22 cellular contexts compared by ENCODE assay signal in the genomic region with DNA sequence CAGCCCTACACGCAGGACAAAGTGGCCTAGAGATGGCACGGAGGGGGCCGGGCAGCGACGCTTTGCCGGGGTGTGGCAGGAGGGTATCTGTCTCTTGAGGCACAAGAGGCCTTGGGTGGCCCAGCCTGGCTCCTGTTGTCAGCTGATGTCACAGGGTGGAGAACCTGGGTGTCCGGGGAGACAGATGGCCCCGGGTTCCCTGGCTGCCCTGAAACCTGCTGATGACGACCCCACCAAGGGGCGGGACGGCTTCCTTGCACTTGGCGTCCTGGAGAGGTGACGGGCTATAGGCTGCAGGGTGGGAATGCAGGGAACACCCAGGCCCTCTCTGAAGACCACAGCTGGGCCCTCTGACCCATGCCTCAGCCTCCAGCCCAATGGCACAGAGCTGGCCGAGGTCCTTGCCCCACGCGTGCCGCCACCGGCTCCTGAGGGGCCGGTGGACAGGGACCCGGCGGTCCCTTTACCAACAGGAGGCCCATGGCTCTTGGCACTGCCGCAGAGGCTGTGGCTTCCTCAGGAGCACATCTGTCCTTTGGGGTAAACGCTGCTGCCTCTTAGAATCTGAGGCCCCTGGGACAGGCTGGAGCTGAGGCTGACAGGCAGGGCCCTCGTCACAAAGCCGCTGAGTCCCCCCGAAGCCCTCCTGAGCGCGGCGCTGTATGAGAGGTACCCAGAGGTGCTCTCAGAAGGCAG. TPM values are rescaled to one million over a fixed set of nuclear protein-coding genes. Genes with fewer than 3 reads are reported as not detected.
DNase-seq lines count a peak whose midpoint lies in the region; ATAC-seq and TF ChIP-seq lines count a peak whose summit lies in the region.
"Had no signal": no experiment of that assay in that cellular context is flagged by ENCODE, and none has a peak within 500 bp of the region (broad histone marks: within the 10 kb centered on the region; RNA-seq: fewer than 3 reads in every experiment).

No MANE protein-coding gene starts in this region.

- H3K36me3 Mint-ChIP-seq in activated CD8-positive, alpha-beta memory T cell treated with anti-CD3 and anti-CD28 coated beads, Interleukin-2, amount 10 ng/mL, durations not matched to agents 7 days and 5 days, result no peaks in the 10 kb centered on the region
- no peaks in the 10 kb centered on the region for H3K36me3 Mint-ChIP-seq in activated T-cell treated with anti-CD3 and anti-CD28 coated beads, Interleukin-2, amount 50 U/mL, for 4 hours (ENCODE audit: insufficient read depth)

- H3K27ac ChIP-seq in neuronal stem cell (replicated peaks; ENCODE audit: low read length) (no peak overlapping the region), vagina (peak overlapping the region; percentile 88), esophagus squamous epithelium (peak overlapping the region in 2 of 4 donors; percentile 21 to 85)
- H3K27ac ChIP-seq: cardiac muscle cell had no signal

- H2AK5ac ChIP-seq in neuronal stem cell (ENCODE audit: low read depth, low read length), result peak overlapping the region; percentile 99

- intact Hi-C loops in left ventricle myocardium superior (cut with micrococcal nuclease), result no loop called here
- intact Hi-C loops in vagina (cut with DNase I), result loop anchor here (5.0 kb wide), 1 partner anchor 43 kb away; no protein-coding TSS in a partner anchor
- intact Hi-C loops in esophagus squamous epithelium (cut with DNase I), result loop anchor here (5.0 kb wide), 1 partner anchor 43 kb away; no protein-coding TSS in a partner anchor

- peak overlapping the region; percentile 99 for H4K91ac ChIP-seq in neuronal stem cell (ENCODE audit: low read depth, low read length, poor library complexity)

- H2BK15ac ChIP-seq in neuronal stem cell (ENCODE audit: low read length), result peak overlapping the region; percentile 70

- peaks cover 12% of the 10 kb centered on the region for H3K79me1 ChIP-seq in neuronal stem cell (ENCODE audit: low read depth, low read length)

- no peak overlapping the region for H4K8ac ChIP-seq in neuronal stem cell (ENCODE audit: low read depth, low read length)

- H3K4me1 ChIP-seq in neuronal stem cell (ENCODE audit: control insufficient read depth in 2 of 2, insufficient read depth in 1 of 2, low read depth in 1 of 2, low read length in 2 of 2), result peaks cover 43 to 62% of the 10 kb centered on the region in 2 donors
- H3K4me1 ChIP-seq in vagina, result peaks cover 67% of the 10 kb centered on the region
- peaks cover 62 to 85% (median 64%) of the 10 kb centered on the region in 3 donors for H3K4me1 ChIP-seq in esophagus squamous epithelium

- no peak overlapping the region for H3K4me2 ChIP-seq in neuronal stem cell (ENCODE audit: insufficient read depth, low read length, poor library complexity, severe bottlenecking)

- H3K4me1 Mint-ChIP-seq in activated CD8-positive, alpha-beta memory T cell treated with anti-CD3 and anti-CD28 coated beads, Interleukin-2, amount 10 ng/mL, durations not matched to agents 7 days and 5 days, result no peaks in the 10 kb centered on the region
- H3K4me1 Mint-ChIP-seq in activated T-cell treated with anti-CD3 and anti-CD28 coated beads, Interleukin-2, amount 50 U/mL, for 4 hours (ENCODE audit: low read depth), result no peaks in the 10 kb centered on the region
- H3K4me1 Mint-ChIP-seq: activated naive CD8-positive, alpha-beta T cell treated with anti-CD3 and anti-CD28 coated beads, Interleukin-2, amount 50 U/mL, for 24 hours had no signal

- peak overlapping the region; percentile 44 for H3K9ac ChIP-seq in neuronal stem cell (ENCODE audit: low read depth, low read length, poor library complexity)

- no peak overlapping the region for H3K4me3 Mint-ChIP-seq in activated CD8-positive, alpha-beta memory T cell treated with anti-CD3 and anti-CD28 coated beads, Interleukin-2, amount 10 ng/mL, durations not matched to agents 7 days and 5 days
- H3K4me3 Mint-ChIP-seq in activated T-cell treated with anti-CD3 and anti-CD28 coated beads, Interleukin-2, amount 50 U/mL, for 4 hours, result no peak overlapping the region
- H3K4me3 Mint-ChIP-seq: activated naive CD8-positive, alpha-beta T cell treated with anti-CD3 and anti-CD28 coated beads, Interleukin-2, amount 50 U/mL, for 24 hours had no signal

- TF ChIP-seq POLR2A in vagina (IDR thresholded peaks at IDR 0.05), result no peak
- TF ChIP-seq POLR2A in esophagus squamous epithelium (IDR thresholded peaks at IDR 0.05), result no peak

- peak overlapping the region; percentile 100 for H2BK12ac ChIP-seq in neuronal stem cell (ENCODE audit: low read length)

- peak overlapping the region; percentile 93 for H3K18ac ChIP-seq in neuronal stem cell (ENCODE audit: low read length)

- no peak for ATAC-seq in activated CD8-positive, alpha-beta memory T cell treated with anti-CD3 and anti-CD28 coated beads, Interleukin-2, amount 10 ng/mL, durations not matched to agents 7 days and 5 days
- no peak for ATAC-seq in left ventricle myocardium superior
- ATAC-seq in activated T-cell treated with anti-CD3 and anti-CD28 coated beads, Interleukin-2, amount 50 U/mL, for 4 hours, result no peak
- ATAC-seq: activated naive CD8-positive, alpha-beta T cell treated with anti-CD3 and anti-CD28 coated beads, Interleukin-2, amount 50 U/mL, for 24 hours; stimulated activated naive CD8-positive, alpha-beta T cell treated with anti-CD3 and anti-CD28 coated beads, Interleukin-15, Interleukin-2, amounts not matched to agents 100 U/mL and 50 U/mL, for 24 hours had no signal

- H3K36me3 ChIP-seq in neuronal stem cell (replicated peaks in 1 of 2; ENCODE audit: control insufficient read depth in 2 of 2, insufficient read depth in 2 of 2, low read length in 2 of 2) (no peaks in the 10 kb centered on the region), vagina (no peaks in the 10 kb centered on the region), esophagus squamous epithelium (no peaks in the 10 kb centered on the region)
- H3K36me3 ChIP-seq: cardiac muscle cell had no signal

- peak overlapping the region; percentile 93 for H3K4ac ChIP-seq in neuronal stem cell (ENCODE audit: low read length)

- peak; percentile 13 for DNase-seq in activated CD8-positive, alpha-beta memory T cell treated with anti-CD3 and anti-CD28 coated beads, Interleukin-2, amount 50 U/mL, for 4 hours
- no peak for DNase-seq in activated CD8-positive, alpha-beta memory T cell treated with anti-CD3 and anti-CD28 coated beads, Interleukin-2, amount 10 ng/mL, durations not matched to agents 7 days and 5 days
- peak; percentile 34 for DNase-seq in left ventricle myocardium superior
- DNase-seq in neuronal stem cell (ENCODE audit: low spot score), result no peak
- no peak for DNase-seq in vagina (ENCODE audit: extremely low spot score in 2 of 2)
- no peak for DNase-seq in activated T-cell treated with anti-CD3 and anti-CD28 coated beads, Interleukin-2, amount 50 U/mL, for 1 hour
- no peak for DNase-seq in esophagus squamous epithelium (lab: John Stamatoyannopoulos, UW)
- no peak for DNase-seq in activated T-cell treated with anti-CD3 and anti-CD28 coated beads, Interleukin-2, amount 50 U/mL, for 4 hours
- DNase-seq: activated CD4-positive, CD25-positive, alpha-beta regulatory T cell treated with anti-CD3 and anti-CD28 coated beads, Interleukin-2, amount 50 U/mL, for 72 hours; activated effector memory CD4-positive, alpha-beta T cell treated with Interleukin-2 at 50 U/mL for 16 hours; activated naive CD8-positive, alpha-beta T cell treated with anti-CD3 and anti-CD28 coated beads, Interleukin-2, amount 50 U/mL, for 24 hours; effector CD4-positive, alpha-beta T cell; HCEC 1CT; islet precursor cell; Kasumi-1; NCI-H1092 treated with DMSO at 0.1 percent for 48 hours; NCI-H2081 treated with DMSO at 0.1 percent for 48 hours; NCI-H524; occipital lobe; stimulated activated CD4-positive, alpha-beta T cell treated with anti-CD3 and anti-CD28 coated beads, Interleukin-2, amount 100 ng/mL, for 24 hours; stimulated activated naive CD8-positive, alpha-beta T cell treated with anti-CD3 and anti-CD28 coated beads, Interleukin-15, Interleukin-2, amounts not matched to agents 100 U/mL and 50 U/mL, for 24 hours had no signal

- no peaks in the 10 kb centered on the region for H3K27me3 Mint-ChIP-seq in activated CD8-positive, alpha-beta memory T cell treated with anti-CD3 and anti-CD28 coated beads, Interleukin-2, amount 10 ng/mL, durations not matched to agents 7 days and 5 days
- no peaks in the 10 kb centered on the region for H3K27me3 Mint-ChIP-seq in activated T-cell treated with anti-CD3 and anti-CD28 coated beads, Interleukin-2, amount 50 U/mL, for 4 hours (ENCODE audit: low read depth)
- H3K27me3 Mint-ChIP-seq: activated naive CD8-positive, alpha-beta T cell treated with anti-CD3 and anti-CD28 coated beads, Interleukin-2, amount 50 U/mL, for 24 hours had no signal

- H3K23ac ChIP-seq in neuronal stem cell (ENCODE audit: low read depth, low read length, poor library complexity), result peak overlapping the region; percentile 44

- peak overlapping the region; percentile 98 for H2BK5ac ChIP-seq in neuronal stem cell (ENCODE audit: low read length)

- no peaks in the 10 kb centered on the region for H3K9me3 Mint-ChIP-seq in activated CD8-positive, alpha-beta memory T cell treated with anti-CD3 and anti-CD28 coated beads, Interleukin-2, amount 10 ng/mL, durations not matched to agents 7 days and 5 days (ENCODE audit: low read depth)
- no peaks in the 10 kb centered on the region for H3K9me3 Mint-ChIP-seq in activated T-cell treated with anti-CD3 and anti-CD28 coated beads, Interleukin-2, amount 50 U/mL, for 4 hours
- H3K9me3 Mint-ChIP-seq: activated naive CD8-positive, alpha-beta T cell treated with anti-CD3 and anti-CD28 coated beads, Interleukin-2, amount 50 U/mL, for 24 hours had no signal

- no CpG with 5 or more reads among the region's 29 CpGs for WGBS in neuronal stem cell (ENCODE audit: extremely low coverage in 2 of 2, insufficient read length in 2 of 2, insufficient replicate concordance in 1 of 2), 2 donors
- whole genome bisulfite sequencing in esophagus squamous epithelium, 2 donors, result 77% methylated on average over 5 of the region's 29 CpGs; no CpG with 5 or more reads in 1 of the 2 donors

- H3K9me3 ChIP-seq in neuronal stem cell (replicated peaks in 1 of 2; ENCODE audit: control insufficient read depth in 2 of 2, insufficient read depth in 1 of 2, low read depth in 1 of 2, low read length in 2 of 2), result no peaks in the 10 kb centered on the region
- no peaks in the 10 kb centered on the region for H3K9me3 ChIP-seq in vagina
- H3K9me3 ChIP-seq in esophagus squamous epithelium, result no peaks in the 10 kb centered on the region

- TF ChIP-seq CTCF in vagina (IDR thresholded peaks at IDR 0.05), result no peak
- no peak for TF ChIP-seq CTCF in esophagus squamous epithelium (IDR thresholded peaks at IDR 0.05)

- H3K4me3 ChIP-seq in neuronal stem cell (ENCODE audit: low read length in 2 of 2), result no peak overlapping the region
- H3K4me3 ChIP-seq in vagina, result no peak overlapping the region
- H3K4me3 ChIP-seq in esophagus squamous epithelium, result no peak overlapping the region
- H3K4me3 ChIP-seq: cardiac muscle cell had no signal

- peak overlapping the region; percentile 97 for H3K14ac ChIP-seq in neuronal stem cell (ENCODE audit: low read length)

- no peak overlapping the region for H2AFZ ChIP-seq in neuronal stem cell (ENCODE audit: low read length)

- H3K27ac Mint-ChIP-seq in activated CD8-positive, alpha-beta memory T cell treated with anti-CD3 and anti-CD28 coated beads, Interleukin-2, amount 10 ng/mL, durations not matched to agents 7 days and 5 days, result no peak overlapping the region
- H3K27ac Mint-ChIP-seq: activated naive CD8-positive, alpha-beta T cell treated with anti-CD3 and anti-CD28 coated beads, Interleukin-2, amount 50 U/mL, for 24 hours had no signal

- H3K27me3 ChIP-seq in neuronal stem cell (ENCODE audit: control insufficient read depth in 3 of 3, insufficient read depth in 3 of 3, low read depth in 1 of 3, low read length in 3 of 3), result no peaks in the 10 kb centered on the region
- no peaks in the 10 kb centered on the region for H3K27me3 ChIP-seq in vagina
- H3K27me3 ChIP-seq in esophagus squamous epithelium, result no peaks in the 10 kb centered on the region
- H3K27me3 ChIP-seq: cardiac muscle cell had no signal

- peak overlapping the region; percentile 97 for H2BK120ac ChIP-seq in neuronal stem cell (ENCODE audit: low read depth, low read length)

- CTCF ChIA-PET in activated CD8-positive, alpha-beta memory T cell treated with anti-CD3 and anti-CD28 coated beads, Interleukin-2, amount 10 ng/mL, durations not matched to agents 7 days and 5 days (lab: Charles Lee), result interaction anchor here (1.1 to 7.9 kb wide), 2 partner anchors 16 to 27 kb away, joined by 3 to 79 read pairs; no protein-coding TSS in a partner anchor

RNA-seq across cellular contexts. Expression of gene TRMT61A, which starts 16.4 kb away (rescaled TPM):
- total RNA-seq in activated CD8-positive, alpha-beta memory T cell treated with anti-CD3 and anti-CD28 coated beads, Interleukin-2, amount 10 ng/mL, durations not matched to agents 7 days and 5 days, result 1 to 10 TPM; 7.3 to 9.6 TPM
- total RNA-seq in left ventricle myocardium superior (5.5 TPM), vagina (17.7 TPM), esophagus squamous epithelium (10 to 100 TPM in 2 of 4 donors, 1 to 10 TPM in 2; 7.7 to 20.6 (median 9.9) TPM)
- 2.1 TPM for polyA plus RNA-seq in neuronal stem cell (2013, experiment 1 of 2)
- polyA plus RNA-seq in neuronal stem cell (2013, experiment 2 of 2), result 2.2 TPM
- 10 to 100 TPM; 53.0 to 62.2 (median 61.5) TPM for total RNA-seq in activated T-cell treated with anti-CD3 and anti-CD28 coated beads, Interleukin-2, amount 50 U/mL, for 4 hours

RNA-seq across cellular contexts. Expression of gene BAG5, which starts 17.1 kb away (rescaled TPM):
- total RNA-seq in activated CD8-positive, alpha-beta memory T cell treated with anti-CD3 and anti-CD28 coated beads, Interleukin-2, amount 10 ng/mL, durations not matched to agents 7 days and 5 days, result 10 to 100 TPM; 29.9 to 32.3 TPM
- total RNA-seq in left ventricle myocardium superior (16.4 TPM), vagina (21.6 TPM), esophagus squamous epithelium (10 to 100 TPM; 24.8 to 32.4 (median 28.5) TPM)
- polyA plus RNA-seq in neuronal stem cell (2013, experiment 1 of 2), result 11.7 TPM
- 11.8 TPM for polyA plus RNA-seq in neuronal stem cell (2013, experiment 2 of 2)
- total RNA-seq in activated T-cell treated with anti-CD3 and anti-CD28 coated beads, Interleukin-2, amount 50 U/mL, for 4 hours, result 10 to 100 TPM; 31.4 to 35.6 (median 32.2) TPM

RNA-seq across cellular contexts. Expression of gene COA8, which starts 17.4 kb away (rescaled TPM):
- 10 to 100 TPM; 29.1 to 33.5 TPM for total RNA-seq in activated CD8-positive, alpha-beta memory T cell treated with anti-CD3 and anti-CD28 coated beads, Interleukin-2, amount 10 ng/mL, durations not matched to agents 7 days and 5 days
- total RNA-seq in left ventricle myocardium superior, result 56.2 TPM
- polyA plus RNA-seq in neuronal stem cell (2013, experiment 1 of 2), result 45.8 TPM
- polyA plus RNA-seq in neuronal stem cell (2013, experiment 2 of 2), result 47.5 TPM
- total RNA-seq in vagina, result 17.2 TPM
- total RNA-seq in esophagus squamous epithelium, result 10 to 100 TPM; 18.2 to 28.7 (median 22.7) TPM
- total RNA-seq in activated T-cell treated with anti-CD3 and anti-CD28 coated beads, Interleukin-2, amount 50 U/mL, for 4 hours, result 10 to 100 TPM; 42.0 to 53.2 (median 49.2) TPM

RNA-seq across cellular contexts. Expression of gene CKB, which starts 22.7 kb away (rescaled TPM):
- 1 to 10 TPM; 1.2 to 6.1 TPM for total RNA-seq in activated CD8-positive, alpha-beta memory T cell treated with anti-CD3 and anti-CD28 coated beads, Interleukin-2, amount 10 ng/mL, durations not matched to agents 7 days and 5 days
- total RNA-seq in left ventricle myocardium superior (533 TPM), vagina (179 TPM), esophagus squamous epithelium (100 to 1,000 TPM in 1 of 4 donors, 10 to 100 TPM in 3; 27.2 to 204 (median 37.6) TPM)
- 418 TPM for polyA plus RNA-seq in neuronal stem cell (2013, experiment 1 of 2)
- 412 TPM for polyA plus RNA-seq in neuronal stem cell (2013, experiment 2 of 2)
- 1 to 10 TPM; 4.1 to 7.6 (median 6.7) TPM for total RNA-seq in activated T-cell treated with anti-CD3 and anti-CD28 coated beads, Interleukin-2, amount 50 U/mL, for 4 hours

Comparison
In these comparisons a context has a peak if more than half of its experiments do, and no peak if none do; other contexts are left out.
1. DNase-seq: peak in activated CD8-positive, alpha-beta memory T cell treated with anti-CD3 and anti-CD28 coated beads, Interleukin-2, amount 50 U/mL, for 4 hours (single experiment) and left ventricle myocardium superior (single experiment); none in activated CD8-positive, alpha-beta memory T cell treated with anti-CD3 and anti-CD28 coated beads, Interleukin-2, amount 10 ng/mL, durations not matched to agents 7 days and 5 days (single experiment), neuronal stem cell (single experiment), vagina (0 of 2), activated T-cell treated with anti-CD3 and anti-CD28 coated beads, Interleukin-2, amount 50 U/mL, for 1 hour (single experiment), esophagus squamous epithelium (single experiment) and activated T-cell treated with anti-CD3 and anti-CD28 coated beads, Interleukin-2, amount 50 U/mL, for 4 hours (single experiment).